In the genomic region with DNA sequence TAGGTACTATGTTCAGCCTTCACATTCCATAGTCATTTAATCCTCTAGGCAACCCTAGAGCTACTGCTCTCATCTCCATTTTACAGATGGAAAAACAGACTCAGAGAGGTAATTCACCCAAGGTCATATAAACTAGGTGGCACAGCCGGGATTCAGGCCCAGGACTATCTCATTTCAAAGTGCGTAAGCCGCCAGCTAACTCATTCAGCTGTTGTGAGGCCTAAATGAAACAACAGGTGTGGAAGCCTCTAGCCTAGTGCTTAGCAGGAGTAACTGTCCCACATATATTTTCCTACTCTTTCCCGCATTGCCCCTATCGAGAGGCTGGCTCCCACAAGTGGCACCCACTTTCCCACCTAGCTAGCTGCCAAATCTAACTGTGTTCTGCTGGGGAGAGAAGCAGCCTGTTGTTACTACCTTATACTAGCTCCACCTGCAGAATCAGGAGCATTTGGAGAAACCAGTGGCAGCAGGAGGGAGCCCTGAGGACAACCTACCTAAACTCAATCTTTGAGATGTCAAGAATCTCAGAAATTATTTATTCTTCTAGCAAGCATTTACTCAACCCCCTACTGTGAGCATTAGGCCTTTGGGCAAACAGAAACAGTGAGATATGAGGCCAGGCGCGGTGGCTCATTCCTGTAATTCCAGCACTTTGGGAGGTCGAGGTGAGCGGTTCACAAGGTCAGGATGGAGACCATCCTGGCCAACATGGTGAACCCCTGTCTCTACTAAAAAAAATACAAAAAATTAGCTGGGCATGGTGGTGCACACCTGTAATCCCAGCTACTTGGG, we compare ENCODE assay signal across 1 cellular context.
A peak's percentile ranks its signal among the peaks of the same experiment; 100 is the strongest.
TF ChIP-seq lines count a peak whose summit lies in the region.

No MANE protein-coding gene starts in this region.

TF ChIP-seq in HEK293, 187 proteins besides CTCF, POLR2A, EP300 and RAD21 (continued from another document):
- no peak for TF ChIP-seq ZNF292 (tag by site-specific recombination; IDR thresholded peaks at IDR 0.05; ENCODE audit: borderline replicate concordance, low read depth)
- TF ChIP-seq, protein P1, sequence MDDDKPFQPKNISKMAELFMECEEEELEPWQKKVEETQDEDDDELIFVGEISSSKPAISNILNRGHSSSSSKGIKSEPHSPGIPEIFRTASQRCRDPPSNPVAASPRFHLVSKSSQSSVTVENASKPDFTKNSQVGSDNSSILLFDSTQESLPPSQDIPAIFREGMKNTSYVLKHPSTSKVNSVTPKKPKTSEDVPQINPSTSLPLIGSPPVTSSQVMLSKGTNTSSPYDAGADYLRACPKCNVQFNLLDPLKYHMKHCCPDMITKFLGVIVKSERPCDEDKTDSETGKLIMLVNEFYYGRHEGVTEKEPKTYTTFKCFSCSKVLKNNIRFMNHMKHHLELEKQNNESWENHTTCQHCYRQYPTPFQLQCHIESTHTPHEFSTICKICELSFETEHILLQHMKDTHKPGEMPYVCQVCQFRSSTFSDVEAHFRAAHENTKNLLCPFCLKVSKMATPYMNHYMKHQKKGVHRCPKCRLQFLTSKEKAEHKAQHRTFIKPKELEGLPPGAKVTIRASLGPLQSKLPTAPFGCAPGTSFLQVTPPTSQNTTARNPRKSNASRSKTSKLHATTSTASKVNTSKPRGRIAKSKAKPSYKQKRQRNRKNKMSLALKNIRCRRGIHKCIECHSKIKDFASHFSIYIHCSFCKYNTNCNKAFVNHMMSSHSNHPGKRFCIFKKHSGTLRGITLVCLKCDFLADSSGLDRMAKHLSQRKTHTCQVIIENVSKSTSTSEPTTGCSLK (tag by site-specific recombination; IDR thresholded peaks at IDR 0.05): no peak
- peak; percentile 46 for TF ChIP-seq ZIC2 (tag by site-specific recombination; IDR thresholded peaks at IDR 0.05)
- TF ChIP-seq ZSCAN16 (tag by site-specific recombination; IDR thresholded peaks at IDR 0.05): no peak
- TF ChIP-seq, protein P2, sequence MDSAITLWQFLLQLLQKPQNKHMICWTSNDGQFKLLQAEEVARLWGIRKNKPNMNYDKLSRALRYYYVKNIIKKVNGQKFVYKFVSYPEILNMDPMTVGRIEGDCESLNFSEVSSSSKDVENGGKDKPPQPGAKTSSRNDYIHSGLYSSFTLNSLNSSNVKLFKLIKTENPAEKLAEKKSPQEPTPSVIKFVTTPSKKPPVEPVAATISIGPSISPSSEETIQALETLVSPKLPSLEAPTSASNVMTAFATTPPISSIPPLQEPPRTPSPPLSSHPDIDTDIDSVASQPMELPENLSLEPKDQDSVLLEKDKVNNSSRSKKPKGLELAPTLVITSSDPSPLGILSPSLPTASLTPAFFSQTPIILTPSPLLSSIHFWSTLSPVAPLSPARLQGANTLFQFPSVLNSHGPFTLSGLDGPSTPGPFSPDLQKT (IDR thresholded peaks at IDR 0.05; ENCODE audit: borderline replicate concordance, low read depth, low read length): no peak
